Comparison of ENCODE assay signal across 1 cellular context in genomic region chr15:62782100-62782791, GRCh38.
TF ChIP-seq lines count a peak whose summit lies in the region.

No MANE protein-coding gene starts in this region.

TF ChIP-seq in HepG2, 621 proteins besides CTCF, POLR2A, EP300 and RAD21 (continued from another document and continues in another):
- TF ChIP-seq THAP11 (CRISPR knock-in tag; IDR thresholded peaks at IDR 0.05) (peak; percentile 46; the same call in 1 of the 2 replicates), ZFP91 (CRISPR knock-in tag; IDR thresholded peaks at IDR 0.05; ENCODE audit: borderline replicate concordance) (no peak), DDIT3 (CRISPR knock-in tag; IDR thresholded peaks at IDR 0.05) (no peak), ATRX (CRISPR knock-in tag; IDR thresholded peaks at IDR 0.05; ENCODE audit: borderline replicate concordance) (no peak), KMT2B (CRISPR knock-in tag; IDR thresholded peaks at IDR 0.05) (no peak), ZSCAN29 (CRISPR knock-in tag; conservative IDR thresholded peaks at IDR 0.05) (no peak), GTF3A (CRISPR knock-in tag; conservative IDR thresholded peaks at IDR 0.05) (no peak), MXD4 (CRISPR knock-in tag; IDR thresholded peaks at IDR 0.05) (no peak), IKZF4 (CRISPR knock-in tag; IDR thresholded peaks at IDR 0.05; ENCODE audit: borderline replicate concordance, low read depth, not compliant biosample characterization) (no peak), KDM3A (CRISPR knock-in tag; IDR thresholded peaks at IDR 0.05; ENCODE audit: low read depth) (0 out of 2 replicates have a peak, but pooled peaks have one; percentile 36), ZFP41 (CRISPR knock-in tag; IDR thresholded peaks at IDR 0.05; ENCODE audit: borderline replicate concordance) (no peak), ZBTB8A (CRISPR knock-in tag; IDR thresholded peaks at IDR 0.05; ENCODE audit: borderline replicate concordance, low read depth) (no peak), KLF12 (CRISPR knock-in tag; IDR thresholded peaks at IDR 0.05; ENCODE audit: borderline replicate concordance) (no peak), ZNF235 (CRISPR knock-in tag; IDR thresholded peaks at IDR 0.05; ENCODE audit: borderline replicate concordance) (no peak), ZNF441 (CRISPR knock-in tag; IDR thresholded peaks at IDR 0.05; ENCODE audit: borderline replicate concordance) (no peak), ZNF589 (CRISPR knock-in tag; conservative IDR thresholded peaks at IDR 0.05) (no peak), KLF16 (CRISPR knock-in tag; IDR thresholded peaks at IDR 0.05) (peak in 1 of 2 experiments; percentile 59; a peak in 1 of 4 replicates), ZSCAN12 (CRISPR knock-in tag; IDR thresholded peaks at IDR 0.05) (no peak), ZNF660 (CRISPR knock-in tag; IDR thresholded peaks at IDR 0.05; ENCODE audit: borderline replicate concordance, low read depth) (no peak), HNRNPL (IDR thresholded peaks at IDR 0.05; ENCODE audit: low read depth, low read length) (0 out of 2 replicates have a peak, but pooled peaks have one; percentile 32), ZNF17 (CRISPR knock-in tag; IDR thresholded peaks at IDR 0.05) (no peak), PCBP1 (IDR thresholded peaks at IDR 0.05; ENCODE audit: borderline replicate concordance, low read depth, low read length) (no peak), ASH2L (IDR thresholded peaks at IDR 0.05; ENCODE audit: insufficient read length, low read depth, low read length) (peak; percentile 27), UBTF (CRISPR knock-in tag; IDR thresholded peaks at IDR 0.05) (no peak), MTF2 (CRISPR knock-in tag; IDR thresholded peaks at IDR 0.05; ENCODE audit: borderline replicate concordance) (no peak), POLR2AphosphoS5 (IDR thresholded peaks at IDR 0.05; ENCODE audit: low read depth, low read length) (no peak), ARHGAP35 (CRISPR knock-in tag; IDR thresholded peaks at IDR 0.05; ENCODE audit: borderline replicate concordance) (no peak), ZNF326 (CRISPR knock-in tag; IDR thresholded peaks at IDR 0.05; ENCODE audit: borderline replicate concordance) (no peak), NFKB2 (CRISPR knock-in tag; IDR thresholded peaks at IDR 0.05; ENCODE audit: borderline replicate concordance) (no peak)
- TF ChIP-seq, protein P1, sequence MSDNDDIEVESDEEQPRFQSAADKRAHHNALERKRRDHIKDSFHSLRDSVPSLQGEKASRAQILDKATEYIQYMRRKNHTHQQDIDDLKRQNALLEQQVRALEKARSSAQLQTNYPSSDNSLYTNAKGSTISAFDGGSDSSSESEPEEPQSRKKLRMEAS (IDR thresholded peaks at IDR 0.05): peak; percentile 43; the same call in 1 of the 2 replicates
- TF ChIP-seq, protein P2, sequence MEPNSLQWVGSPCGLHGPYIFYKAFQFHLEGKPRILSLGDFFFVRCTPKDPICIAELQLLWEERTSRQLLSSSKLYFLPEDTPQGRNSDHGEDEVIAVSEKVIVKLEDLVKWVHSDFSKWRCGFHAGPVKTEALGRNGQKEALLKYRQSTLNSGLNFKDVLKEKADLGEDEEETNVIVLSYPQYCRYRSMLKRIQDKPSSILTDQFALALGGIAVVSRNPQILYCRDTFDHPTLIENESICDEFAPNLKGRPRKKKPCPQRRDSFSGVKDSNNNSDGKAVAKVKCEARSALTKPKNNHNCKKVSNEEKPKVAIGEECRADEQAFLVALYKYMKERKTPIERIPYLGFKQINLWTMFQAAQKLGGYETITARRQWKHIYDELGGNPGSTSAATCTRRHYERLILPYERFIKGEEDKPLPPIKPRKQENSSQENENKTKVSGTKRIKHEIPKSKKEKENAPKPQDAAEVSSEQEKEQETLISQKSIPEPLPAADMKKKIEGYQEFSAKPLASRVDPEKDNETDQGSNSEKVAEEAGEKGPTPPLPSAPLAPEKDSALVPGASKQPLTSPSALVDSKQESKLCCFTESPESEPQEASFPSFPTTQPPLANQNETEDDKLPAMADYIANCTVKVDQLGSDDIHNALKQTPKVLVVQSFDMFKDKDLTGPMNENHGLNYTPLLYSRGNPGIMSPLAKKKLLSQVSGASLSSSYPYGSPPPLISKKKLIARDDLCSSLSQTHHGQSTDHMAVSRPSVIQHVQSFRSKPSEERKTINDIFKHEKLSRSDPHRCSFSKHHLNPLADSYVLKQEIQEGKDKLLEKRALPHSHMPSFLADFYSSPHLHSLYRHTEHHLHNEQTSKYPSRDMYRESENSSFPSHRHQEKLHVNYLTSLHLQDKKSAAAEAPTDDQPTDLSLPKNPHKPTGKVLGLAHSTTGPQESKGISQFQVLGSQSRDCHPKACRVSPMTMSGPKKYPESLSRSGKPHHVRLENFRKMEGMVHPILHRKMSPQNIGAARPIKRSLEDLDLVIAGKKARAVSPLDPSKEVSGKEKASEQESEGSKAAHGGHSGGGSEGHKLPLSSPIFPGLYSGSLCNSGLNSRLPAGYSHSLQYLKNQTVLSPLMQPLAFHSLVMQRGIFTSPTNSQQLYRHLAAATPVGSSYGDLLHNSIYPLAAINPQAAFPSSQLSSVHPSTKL (CRISPR knock-in tag; IDR thresholded peaks at IDR 0.05): peak; percentile 49
- TF ChIP-seq, protein P3, sequence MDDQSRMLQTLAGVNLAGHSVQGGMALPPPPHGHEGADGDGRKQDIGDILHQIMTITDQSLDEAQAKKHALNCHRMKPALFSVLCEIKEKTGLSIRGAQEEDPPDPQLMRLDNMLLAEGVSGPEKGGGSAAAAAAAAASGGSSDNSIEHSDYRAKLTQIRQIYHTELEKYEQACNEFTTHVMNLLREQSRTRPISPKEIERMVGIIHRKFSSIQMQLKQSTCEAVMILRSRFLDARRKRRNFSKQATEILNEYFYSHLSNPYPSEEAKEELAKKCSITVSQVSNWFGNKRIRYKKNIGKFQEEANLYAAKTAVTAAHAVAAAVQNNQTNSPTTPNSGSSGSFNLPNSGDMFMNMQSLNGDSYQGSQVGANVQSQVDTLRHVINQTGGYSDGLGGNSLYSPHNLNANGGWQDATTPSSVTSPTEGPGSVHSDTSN (CRISPR knock-in tag; IDR thresholded peaks at IDR 0.05; ENCODE audit: borderline replicate concordance): no peak
- TF ChIP-seq, protein P4, sequence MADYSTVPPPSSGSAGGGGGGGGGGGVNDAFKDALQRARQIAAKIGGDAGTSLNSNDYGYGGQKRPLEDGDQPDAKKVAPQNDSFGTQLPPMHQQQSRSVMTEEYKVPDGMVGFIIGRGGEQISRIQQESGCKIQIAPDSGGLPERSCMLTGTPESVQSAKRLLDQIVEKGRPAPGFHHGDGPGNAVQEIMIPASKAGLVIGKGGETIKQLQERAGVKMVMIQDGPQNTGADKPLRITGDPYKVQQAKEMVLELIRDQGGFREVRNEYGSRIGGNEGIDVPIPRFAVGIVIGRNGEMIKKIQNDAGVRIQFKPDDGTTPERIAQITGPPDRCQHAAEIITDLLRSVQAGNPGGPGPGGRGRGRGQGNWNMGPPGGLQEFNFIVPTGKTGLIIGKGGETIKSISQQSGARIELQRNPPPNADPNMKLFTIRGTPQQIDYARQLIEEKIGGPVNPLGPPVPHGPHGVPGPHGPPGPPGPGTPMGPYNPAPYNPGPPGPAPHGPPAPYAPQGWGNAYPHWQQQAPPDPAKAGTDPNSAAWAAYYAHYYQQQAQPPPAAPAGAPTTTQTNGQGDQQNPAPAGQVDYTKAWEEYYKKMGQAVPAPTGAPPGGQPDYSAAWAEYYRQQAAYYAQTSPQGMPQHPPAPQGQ (CRISPR knock-in tag; IDR thresholded peaks at IDR 0.05; ENCODE audit: borderline replicate concordance): no peak
- TF ChIP-seq, protein P5, sequence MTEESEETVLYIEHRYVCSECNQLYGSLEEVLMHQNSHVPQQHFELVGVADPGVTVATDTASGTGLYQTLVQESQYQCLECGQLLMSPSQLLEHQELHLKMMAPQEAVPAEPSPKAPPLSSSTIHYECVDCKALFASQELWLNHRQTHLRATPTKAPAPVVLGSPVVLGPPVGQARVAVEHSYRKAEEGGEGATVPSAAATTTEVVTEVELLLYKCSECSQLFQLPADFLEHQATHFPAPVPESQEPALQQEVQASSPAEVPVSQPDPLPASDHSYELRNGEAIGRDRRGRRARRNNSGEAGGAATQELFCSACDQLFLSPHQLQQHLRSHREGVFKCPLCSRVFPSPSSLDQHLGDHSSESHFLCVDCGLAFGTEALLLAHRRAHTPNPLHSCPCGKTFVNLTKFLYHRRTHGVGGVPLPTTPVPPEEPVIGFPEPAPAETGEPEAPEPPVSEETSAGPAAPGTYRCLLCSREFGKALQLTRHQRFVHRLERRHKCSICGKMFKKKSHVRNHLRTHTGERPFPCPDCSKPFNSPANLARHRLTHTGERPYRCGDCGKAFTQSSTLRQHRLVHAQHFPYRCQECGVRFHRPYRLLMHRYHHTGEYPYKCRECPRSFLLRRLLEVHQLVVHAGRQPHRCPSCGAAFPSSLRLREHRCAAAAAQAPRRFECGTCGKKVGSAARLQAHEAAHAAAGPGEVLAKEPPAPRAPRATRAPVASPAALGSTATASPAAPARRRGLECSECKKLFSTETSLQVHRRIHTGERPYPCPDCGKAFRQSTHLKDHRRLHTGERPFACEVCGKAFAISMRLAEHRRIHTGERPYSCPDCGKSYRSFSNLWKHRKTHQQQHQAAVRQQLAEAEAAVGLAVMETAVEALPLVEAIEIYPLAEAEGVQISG (CRISPR knock-in tag; IDR thresholded peaks at IDR 0.05): no peak
- TF ChIP-seq, protein P6, sequence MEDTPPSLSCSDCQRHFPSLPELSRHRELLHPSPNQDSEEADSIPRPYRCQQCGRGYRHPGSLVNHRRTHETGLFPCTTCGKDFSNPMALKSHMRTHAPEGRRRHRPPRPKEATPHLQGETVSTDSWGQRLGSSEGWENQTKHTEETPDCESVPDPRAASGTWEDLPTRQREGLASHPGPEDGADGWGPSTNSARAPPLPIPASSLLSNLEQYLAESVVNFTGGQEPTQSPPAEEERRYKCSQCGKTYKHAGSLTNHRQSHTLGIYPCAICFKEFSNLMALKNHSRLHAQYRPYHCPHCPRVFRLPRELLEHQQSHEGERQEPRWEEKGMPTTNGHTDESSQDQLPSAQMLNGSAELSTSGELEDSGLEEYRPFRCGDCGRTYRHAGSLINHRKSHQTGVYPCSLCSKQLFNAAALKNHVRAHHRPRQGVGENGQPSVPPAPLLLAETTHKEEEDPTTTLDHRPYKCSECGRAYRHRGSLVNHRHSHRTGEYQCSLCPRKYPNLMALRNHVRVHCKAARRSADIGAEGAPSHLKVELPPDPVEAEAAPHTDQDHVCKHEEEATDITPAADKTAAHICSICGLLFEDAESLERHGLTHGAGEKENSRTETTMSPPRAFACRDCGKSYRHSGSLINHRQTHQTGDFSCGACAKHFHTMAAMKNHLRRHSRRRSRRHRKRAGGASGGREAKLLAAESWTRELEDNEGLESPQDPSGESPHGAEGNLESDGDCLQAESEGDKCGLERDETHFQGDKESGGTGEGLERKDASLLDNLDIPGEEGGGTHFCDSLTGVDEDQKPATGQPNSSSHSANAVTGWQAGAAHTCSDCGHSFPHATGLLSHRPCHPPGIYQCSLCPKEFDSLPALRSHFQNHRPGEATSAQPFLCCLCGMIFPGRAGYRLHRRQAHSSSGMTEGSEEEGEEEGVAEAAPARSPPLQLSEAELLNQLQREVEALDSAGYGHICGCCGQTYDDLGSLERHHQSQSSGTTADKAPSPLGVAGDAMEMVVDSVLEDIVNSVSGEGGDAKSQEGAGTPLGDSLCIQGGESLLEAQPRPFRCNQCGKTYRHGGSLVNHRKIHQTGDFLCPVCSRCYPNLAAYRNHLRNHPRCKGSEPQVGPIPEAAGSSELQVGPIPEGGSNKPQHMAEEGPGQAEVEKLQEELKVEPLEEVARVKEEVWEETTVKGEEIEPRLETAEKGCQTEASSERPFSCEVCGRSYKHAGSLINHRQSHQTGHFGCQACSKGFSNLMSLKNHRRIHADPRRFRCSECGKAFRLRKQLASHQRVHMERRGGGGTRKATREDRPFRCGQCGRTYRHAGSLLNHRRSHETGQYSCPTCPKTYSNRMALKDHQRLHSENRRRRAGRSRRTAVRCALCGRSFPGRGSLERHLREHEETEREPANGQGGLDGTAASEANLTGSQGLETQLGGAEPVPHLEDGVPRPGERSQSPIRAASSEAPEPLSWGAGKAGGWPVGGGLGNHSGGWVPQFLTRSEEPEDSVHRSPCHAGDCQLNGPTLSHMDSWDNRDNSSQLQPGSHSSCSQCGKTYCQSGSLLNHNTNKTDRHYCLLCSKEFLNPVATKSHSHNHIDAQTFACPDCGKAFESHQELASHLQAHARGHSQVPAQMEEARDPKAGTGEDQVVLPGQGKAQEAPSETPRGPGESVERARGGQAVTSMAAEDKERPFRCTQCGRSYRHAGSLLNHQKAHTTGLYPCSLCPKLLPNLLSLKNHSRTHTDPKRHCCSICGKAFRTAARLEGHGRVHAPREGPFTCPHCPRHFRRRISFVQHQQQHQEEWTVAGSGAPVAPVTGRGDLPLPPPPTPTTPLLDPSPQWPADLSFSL (CRISPR knock-in tag; IDR thresholded peaks at IDR 0.05): no peak
